In the genomic region with DNA sequence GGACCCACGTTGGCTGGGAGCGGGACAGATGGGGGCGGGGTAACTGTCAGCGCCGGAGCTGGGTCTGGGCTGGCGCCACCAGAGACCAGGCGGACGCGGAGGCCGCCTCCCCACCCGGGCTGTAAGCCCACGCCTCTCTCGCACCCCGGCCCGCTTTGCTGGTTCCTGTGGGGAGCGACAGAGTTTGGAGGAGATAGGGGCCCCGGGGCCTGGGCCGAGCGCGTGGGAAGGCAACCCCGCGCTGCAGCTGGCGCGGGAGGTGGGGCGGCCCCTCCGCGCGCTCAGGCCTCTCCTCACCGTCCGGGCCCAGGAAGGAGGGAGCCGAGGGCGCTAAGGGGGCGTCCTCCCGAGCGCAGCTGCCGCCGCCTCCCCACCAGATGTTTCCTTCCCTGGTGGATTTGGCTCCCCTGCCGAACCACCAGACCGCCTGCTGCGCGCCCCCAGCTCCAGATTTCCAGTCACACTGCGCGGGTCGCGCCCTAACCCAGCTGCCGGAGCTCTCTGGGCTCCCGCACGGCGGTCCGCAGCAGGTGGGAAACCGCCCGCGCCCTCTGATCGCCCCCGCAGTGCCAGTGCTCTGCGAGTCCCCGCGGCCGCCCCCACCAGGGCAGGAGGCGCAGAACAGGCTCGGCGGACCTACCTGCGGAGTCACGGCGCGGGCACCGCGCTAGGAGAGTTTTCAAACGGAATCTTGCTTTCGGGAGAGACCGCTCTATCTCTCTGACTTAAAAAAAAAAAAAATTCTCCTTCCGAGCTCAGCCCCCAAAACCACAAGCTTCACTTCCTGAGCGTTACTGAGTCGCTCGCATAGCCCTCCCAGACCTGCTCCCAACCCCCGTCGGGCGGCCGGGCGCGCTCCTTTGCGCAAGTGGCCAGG, we compare ENCODE assay signal across 1 cellular context.
TF ChIP-seq lines count a peak whose summit lies in the region.

No MANE protein-coding gene starts in this region.

TF ChIP-seq in HepG2, 621 proteins besides CTCF, POLR2A, EP300 and RAD21 (continued from another document and continues in another):
- TF ChIP-seq, protein P1, sequence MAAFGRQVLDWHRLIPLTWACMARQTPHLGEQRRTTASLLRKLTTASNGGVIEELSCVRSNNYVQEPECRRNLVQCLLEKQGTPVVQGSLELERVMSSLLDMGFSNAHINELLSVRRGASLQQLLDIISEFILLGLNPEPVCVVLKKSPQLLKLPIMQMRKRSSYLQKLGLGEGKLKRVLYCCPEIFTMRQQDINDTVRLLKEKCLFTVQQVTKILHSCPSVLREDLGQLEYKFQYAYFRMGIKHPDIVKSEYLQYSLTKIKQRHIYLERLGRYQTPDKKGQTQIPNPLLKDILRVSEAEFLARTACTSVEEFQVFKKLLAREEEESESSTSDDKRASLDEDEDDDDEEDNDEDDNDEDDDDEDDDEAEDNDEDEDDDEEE (CRISPR knock-in tag; IDR thresholded peaks at IDR 0.05), result peak; percentile 17; the same call in 1 of the 2 replicates
- TF ChIP-seq ZFP90 (CRISPR knock-in tag; IDR thresholded peaks at IDR 0.05; ENCODE audit: borderline replicate concordance) (no peak), ZNF335 (CRISPR knock-in tag; IDR thresholded peaks at IDR 0.05) (no peak), ZSCAN12 (CRISPR knock-in tag; IDR thresholded peaks at IDR 0.05) (no peak), TEAD2 (CRISPR knock-in tag; IDR thresholded peaks at IDR 0.05) (no peak), ATF7 (IDR thresholded peaks at IDR 0.05) (no peak), ATF7 (CRISPR knock-in tag; IDR thresholded peaks at IDR 0.05) (no peak), MAZ (IDR thresholded peaks at IDR 0.05; ENCODE audit: borderline replicate concordance, low read depth, low read length) (peak; percentile 65; the same call in 1 of the 2 replicates), MAZ (CRISPR knock-in tag; IDR thresholded peaks at IDR 0.05; ENCODE audit: low read depth) (no peak), ZBTB7B (CRISPR knock-in tag; IDR thresholded peaks at IDR 0.05) (peak; percentile 90), ZNF232 (CRISPR knock-in tag; IDR thresholded peaks at IDR 0.05; ENCODE audit: borderline replicate concordance) (no peak), POLR2G (IDR thresholded peaks at IDR 0.05; ENCODE audit: low read depth, low read length) (peak; percentile 67), MAFK (conservative IDR thresholded peaks at IDR 0.05 in 1 of 2, IDR thresholded peaks at IDR 0.05 in 1 of 2; ENCODE audit: low read length in 2 of 2) (no peak), IKZF4 (CRISPR knock-in tag; IDR thresholded peaks at IDR 0.05; ENCODE audit: borderline replicate concordance, low read depth, not compliant biosample characterization) (no peak), TAF15 (IDR thresholded peaks at IDR 0.05; ENCODE audit: low read depth, low read length, poor library complexity, severe bottlenecking) (peak; percentile 25), SETDB1 (CRISPR knock-in tag; IDR thresholded peaks at IDR 0.05; ENCODE audit: borderline replicate concordance) (no peak), ZNF432 (CRISPR knock-in tag; IDR thresholded peaks at IDR 0.05; ENCODE audit: borderline replicate concordance) (no peak), ZNF781 (CRISPR knock-in tag; IDR thresholded peaks at IDR 0.05; ENCODE audit: borderline replicate concordance, not compliant biosample characterization) (no peak), TEAD3 (CRISPR knock-in tag; optimal IDR thresholded peaks at IDR 0.05; ENCODE audit: borderline replicate concordance) (no peak), ZNF468 (CRISPR knock-in tag; IDR thresholded peaks at IDR 0.05) (no peak), ZNF550 (CRISPR knock-in tag; IDR thresholded peaks at IDR 0.05; ENCODE audit: borderline replicate concordance) (no peak), GATA4 (IDR thresholded peaks at IDR 0.05; ENCODE audit: borderline replicate concordance, low read depth) (0 out of 2 replicates have a peak, but pooled peaks have one; percentile 19), KAT2B (IDR thresholded peaks at IDR 0.05; ENCODE audit: borderline replicate concordance, low read depth, low read length) (no peak), ZNF234 (CRISPR knock-in tag; conservative IDR thresholded peaks at IDR 0.05) (no peak; the same call in 1 of the 2 replicates), CHD4 (IDR thresholded peaks at IDR 0.05; ENCODE audit: borderline replicate concordance, low read length) (no peak), ZNF484 (CRISPR knock-in tag; IDR thresholded peaks at IDR 0.05; ENCODE audit: borderline replicate concordance, low read depth) (no peak), ZMYM4 (CRISPR knock-in tag; IDR thresholded peaks at IDR 0.05) (peak; percentile 80)
- TF ChIP-seq, protein P2, sequence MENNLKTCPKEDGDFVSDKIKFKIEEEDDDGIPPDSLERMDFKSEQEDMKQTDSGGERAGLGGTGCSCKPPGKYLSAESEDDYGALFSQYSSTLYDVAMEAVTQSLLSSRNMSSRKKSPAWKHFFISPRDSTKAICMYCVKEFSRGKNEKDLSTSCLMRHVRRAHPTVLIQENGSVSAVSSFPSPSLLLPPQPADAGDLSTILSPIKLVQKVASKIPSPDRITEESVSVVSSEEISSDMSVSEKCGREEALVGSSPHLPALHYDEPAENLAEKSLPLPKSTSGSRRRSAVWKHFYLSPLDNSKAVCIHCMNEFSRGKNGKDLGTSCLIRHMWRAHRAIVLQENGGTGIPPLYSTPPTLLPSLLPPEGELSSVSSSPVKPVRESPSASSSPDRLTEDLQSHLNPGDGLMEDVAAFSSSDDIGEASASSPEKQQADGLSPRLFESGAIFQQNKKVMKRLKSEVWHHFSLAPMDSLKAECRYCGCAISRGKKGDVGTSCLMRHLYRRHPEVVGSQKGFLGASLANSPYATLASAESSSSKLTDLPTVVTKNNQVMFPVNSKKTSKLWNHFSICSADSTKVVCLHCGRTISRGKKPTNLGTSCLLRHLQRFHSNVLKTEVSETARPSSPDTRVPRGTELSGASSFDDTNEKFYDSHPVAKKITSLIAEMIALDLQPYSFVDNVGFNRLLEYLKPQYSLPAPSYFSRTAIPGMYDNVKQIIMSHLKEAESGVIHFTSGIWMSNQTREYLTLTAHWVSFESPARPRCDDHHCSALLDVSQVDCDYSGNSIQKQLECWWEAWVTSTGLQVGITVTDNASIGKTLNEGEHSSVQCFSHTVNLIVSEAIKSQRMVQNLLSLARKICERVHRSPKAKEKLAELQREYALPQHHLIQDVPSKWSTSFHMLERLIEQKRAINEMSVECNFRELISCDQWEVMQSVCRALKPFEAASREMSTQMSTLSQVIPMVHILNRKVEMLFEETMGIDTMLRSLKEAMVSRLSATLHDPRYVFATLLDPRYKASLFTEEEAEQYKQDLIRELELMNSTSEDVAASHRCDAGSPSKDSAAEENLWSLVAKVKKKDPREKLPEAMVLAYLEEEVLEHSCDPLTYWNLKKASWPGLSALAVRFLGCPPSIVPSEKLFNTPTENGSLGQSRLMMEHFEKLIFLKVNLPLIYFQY (CRISPR knock-in tag; IDR thresholded peaks at IDR 0.05; ENCODE audit: borderline replicate concordance), result 0 out of 2 replicates have a peak, but pooled peaks have one; percentile 10
- TF ChIP-seq, protein P3, sequence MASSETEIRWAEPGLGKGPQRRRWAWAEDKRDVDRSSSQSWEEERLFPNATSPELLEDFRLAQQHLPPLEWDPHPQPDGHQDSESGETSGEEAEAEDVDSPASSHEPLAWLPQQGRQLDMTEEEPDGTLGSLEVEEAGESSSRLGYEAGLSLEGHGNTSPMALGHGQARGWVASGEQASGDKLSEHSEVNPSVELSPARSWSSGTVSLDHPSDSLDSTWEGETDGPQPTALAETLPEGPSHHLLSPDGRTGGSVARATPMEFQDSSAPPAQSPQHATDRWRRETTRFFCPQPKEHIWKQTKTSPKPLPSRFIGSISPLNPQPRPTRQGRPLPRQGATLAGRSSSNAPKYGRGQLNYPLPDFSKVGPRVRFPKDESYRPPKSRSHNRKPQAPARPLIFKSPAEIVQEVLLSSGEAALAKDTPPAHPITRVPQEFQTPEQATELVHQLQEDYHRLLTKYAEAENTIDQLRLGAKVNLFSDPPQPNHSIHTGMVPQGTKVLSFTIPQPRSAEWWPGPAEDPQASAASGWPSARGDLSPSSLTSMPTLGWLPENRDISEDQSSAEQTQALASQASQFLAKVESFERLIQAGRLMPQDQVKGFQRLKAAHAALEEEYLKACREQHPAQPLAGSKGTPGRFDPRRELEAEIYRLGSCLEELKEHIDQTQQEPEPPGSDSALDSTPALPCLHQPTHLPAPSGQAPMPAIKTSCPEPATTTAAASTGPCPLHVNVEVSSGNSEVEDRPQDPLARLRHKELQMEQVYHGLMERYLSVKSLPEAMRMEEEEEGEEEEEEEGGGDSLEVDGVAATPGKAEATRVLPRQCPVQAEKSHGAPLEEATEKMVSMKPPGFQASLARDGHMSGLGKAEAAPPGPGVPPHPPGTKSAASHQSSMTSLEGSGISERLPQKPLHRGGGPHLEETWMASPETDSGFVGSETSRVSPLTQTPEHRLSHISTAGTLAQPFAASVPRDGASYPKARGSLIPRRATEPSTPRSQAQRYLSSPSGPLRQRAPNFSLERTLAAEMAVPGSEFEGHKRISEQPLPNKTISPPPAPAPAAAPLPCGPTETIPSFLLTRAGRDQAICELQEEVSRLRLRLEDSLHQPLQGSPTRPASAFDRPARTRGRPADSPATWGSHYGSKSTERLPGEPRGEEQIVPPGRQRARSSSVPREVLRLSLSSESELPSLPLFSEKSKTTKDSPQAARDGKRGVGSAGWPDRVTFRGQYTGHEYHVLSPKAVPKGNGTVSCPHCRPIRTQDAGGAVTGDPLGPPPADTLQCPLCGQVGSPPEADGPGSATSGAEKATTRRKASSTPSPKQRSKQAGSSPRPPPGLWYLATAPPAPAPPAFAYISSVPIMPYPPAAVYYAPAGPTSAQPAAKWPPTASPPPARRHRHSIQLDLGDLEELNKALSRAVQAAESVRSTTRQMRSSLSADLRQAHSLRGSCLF (CRISPR knock-in tag; IDR thresholded peaks at IDR 0.05; ENCODE audit: borderline replicate concordance), result no peak
- TF ChIP-seq, protein P4, sequence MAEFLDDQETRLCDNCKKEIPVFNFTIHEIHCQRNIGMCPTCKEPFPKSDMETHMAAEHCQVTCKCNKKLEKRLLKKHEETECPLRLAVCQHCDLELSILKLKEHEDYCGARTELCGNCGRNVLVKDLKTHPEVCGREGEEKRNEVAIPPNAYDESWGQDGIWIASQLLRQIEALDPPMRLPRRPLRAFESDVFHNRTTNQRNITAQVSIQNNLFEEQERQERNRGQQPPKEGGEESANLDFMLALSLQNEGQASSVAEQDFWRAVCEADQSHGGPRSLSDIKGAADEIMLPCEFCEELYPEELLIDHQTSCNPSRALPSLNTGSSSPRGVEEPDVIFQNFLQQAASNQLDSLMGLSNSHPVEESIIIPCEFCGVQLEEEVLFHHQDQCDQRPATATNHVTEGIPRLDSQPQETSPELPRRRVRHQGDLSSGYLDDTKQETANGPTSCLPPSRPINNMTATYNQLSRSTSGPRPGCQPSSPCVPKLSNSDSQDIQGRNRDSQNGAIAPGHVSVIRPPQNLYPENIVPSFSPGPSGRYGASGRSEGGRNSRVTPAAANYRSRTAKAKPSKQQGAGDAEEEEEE (CRISPR knock-in tag; IDR thresholded peaks at IDR 0.05; ENCODE audit: borderline replicate concordance), result no peak
- TF ChIP-seq, protein P5, sequence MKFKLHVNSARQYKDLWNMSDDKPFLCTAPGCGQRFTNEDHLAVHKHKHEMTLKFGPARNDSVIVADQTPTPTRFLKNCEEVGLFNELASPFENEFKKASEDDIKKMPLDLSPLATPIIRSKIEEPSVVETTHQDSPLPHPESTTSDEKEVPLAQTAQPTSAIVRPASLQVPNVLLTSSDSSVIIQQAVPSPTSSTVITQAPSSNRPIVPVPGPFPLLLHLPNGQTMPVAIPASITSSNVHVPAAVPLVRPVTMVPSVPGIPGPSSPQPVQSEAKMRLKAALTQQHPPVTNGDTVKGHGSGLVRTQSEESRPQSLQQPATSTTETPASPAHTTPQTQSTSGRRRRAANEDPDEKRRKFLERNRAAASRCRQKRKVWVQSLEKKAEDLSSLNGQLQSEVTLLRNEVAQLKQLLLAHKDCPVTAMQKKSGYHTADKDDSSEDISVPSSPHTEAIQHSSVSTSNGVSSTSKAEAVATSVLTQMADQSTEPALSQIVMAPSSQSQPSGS (CRISPR knock-in tag; IDR thresholded peaks at IDR 0.05), result no peak
- TF ChIP-seq, protein P6, sequence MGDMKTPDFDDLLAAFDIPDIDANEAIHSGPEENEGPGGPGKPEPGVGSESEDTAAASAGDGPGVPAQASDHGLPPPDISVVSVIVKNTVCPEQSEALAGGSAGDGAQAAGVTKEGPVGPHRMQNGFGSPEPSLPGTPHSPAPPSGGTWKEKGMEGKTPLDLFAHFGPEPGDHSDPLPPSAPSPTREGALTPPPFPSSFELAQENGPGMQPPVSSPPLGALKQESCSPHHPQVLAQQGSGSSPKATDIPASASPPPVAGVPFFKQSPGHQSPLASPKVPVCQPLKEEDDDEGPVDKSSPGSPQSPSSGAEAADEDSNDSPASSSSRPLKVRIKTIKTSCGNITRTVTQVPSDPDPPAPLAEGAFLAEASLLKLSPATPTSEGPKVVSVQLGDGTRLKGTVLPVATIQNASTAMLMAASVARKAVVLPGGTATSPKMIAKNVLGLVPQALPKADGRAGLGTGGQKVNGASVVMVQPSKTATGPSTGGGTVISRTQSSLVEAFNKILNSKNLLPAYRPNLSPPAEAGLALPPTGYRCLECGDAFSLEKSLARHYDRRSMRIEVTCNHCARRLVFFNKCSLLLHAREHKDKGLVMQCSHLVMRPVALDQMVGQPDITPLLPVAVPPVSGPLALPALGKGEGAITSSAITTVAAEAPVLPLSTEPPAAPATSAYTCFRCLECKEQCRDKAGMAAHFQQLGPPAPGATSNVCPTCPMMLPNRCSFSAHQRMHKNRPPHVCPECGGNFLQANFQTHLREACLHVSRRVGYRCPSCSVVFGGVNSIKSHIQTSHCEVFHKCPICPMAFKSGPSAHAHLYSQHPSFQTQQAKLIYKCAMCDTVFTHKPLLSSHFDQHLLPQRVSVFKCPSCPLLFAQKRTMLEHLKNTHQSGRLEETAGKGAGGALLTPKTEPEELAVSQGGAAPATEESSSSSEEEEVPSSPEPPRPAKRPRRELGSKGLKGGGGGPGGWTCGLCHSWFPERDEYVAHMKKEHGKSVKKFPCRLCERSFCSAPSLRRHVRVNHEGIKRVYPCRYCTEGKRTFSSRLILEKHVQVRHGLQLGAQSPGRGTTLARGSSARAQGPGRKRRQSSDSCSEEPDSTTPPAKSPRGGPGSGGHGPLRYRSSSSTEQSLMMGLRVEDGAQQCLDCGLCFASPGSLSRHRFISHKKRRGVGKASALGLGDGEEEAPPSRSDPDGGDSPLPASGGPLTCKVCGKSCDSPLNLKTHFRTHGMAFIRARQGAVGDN (CRISPR knock-in tag; IDR thresholded peaks at IDR 0.05), result peak; percentile 63
- TF ChIP-seq, protein P7, sequence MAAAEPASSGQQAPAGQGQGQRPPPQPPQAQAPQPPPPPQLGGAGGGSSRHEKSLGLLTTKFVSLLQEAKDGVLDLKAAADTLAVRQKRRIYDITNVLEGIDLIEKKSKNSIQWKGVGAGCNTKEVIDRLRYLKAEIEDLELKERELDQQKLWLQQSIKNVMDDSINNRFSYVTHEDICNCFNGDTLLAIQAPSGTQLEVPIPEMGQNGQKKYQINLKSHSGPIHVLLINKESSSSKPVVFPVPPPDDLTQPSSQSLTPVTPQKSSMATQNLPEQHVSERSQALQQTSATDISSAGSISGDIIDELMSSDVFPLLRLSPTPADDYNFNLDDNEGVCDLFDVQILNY (CRISPR knock-in tag; conservative IDR thresholded peaks at IDR 0.05), result no peak; the same call in 1 of the 2 replicates
- TF ChIP-seq, protein P8, sequence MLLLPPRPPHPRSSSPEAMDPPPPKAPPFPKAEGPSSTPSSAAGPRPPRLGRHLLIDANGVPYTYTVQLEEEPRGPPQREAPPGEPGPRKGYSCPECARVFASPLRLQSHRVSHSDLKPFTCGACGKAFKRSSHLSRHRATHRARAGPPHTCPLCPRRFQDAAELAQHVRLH (CRISPR knock-in tag; IDR thresholded peaks at IDR 0.05; ENCODE audit: borderline replicate concordance, low read depth), result no peak
- TF ChIP-seq, protein P9, sequence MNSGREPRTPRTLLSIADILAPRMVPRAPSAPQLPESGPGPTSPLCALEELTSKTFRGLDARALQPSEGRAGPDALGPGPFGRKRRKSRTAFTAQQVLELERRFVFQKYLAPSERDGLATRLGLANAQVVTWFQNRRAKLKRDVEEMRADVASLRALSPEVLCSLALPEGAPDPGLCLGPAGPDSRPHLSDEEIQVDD (CRISPR knock-in tag; IDR thresholded peaks at IDR 0.05; ENCODE audit: borderline replicate concordance), result 0 out of 2 replicates have a peak, but pooled peaks have one; percentile 38
